In the genomic region with DNA sequence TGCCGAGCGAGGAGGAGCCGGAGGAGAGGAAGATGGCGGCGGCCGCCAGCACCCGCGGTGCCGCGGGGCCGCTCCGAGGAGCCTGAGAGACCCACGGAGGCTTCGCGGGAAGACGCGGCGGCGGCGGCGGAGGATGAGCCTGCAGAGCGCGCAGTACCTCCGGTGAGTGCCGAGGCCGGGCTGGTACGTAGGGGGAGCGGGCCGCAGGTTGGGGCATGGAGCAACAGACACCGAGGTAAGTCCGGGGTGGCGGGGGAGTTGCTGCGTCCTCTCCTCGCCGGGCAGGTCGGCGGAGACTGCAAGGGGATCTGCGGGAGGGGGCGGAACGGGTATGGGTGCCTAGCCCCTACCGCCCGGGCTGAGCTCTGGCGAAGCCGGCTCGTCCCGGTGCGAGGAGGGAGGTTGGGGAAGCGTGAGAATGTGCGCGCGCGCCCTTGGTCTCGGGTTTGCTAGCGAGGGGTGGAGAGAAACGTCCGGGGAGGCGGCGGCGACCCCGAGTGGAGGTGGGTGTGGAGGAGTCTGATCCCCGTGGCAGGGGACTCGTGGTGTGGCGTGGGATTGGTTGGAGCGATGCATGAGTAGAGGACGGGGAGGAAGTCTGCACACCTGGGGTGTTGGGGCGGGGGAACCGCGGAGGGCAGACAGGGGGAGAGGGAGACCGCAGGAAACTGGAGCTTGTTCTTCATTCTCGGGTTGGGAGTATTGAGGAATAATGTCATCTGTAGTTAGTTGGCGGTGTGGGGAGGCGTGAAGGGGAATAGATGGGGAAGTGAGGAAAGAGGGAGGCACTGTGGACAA, we compare ENCODE assay signal across 1 cellular context.
TF ChIP-seq lines count a peak whose summit lies in the region.

A gene with protein sequence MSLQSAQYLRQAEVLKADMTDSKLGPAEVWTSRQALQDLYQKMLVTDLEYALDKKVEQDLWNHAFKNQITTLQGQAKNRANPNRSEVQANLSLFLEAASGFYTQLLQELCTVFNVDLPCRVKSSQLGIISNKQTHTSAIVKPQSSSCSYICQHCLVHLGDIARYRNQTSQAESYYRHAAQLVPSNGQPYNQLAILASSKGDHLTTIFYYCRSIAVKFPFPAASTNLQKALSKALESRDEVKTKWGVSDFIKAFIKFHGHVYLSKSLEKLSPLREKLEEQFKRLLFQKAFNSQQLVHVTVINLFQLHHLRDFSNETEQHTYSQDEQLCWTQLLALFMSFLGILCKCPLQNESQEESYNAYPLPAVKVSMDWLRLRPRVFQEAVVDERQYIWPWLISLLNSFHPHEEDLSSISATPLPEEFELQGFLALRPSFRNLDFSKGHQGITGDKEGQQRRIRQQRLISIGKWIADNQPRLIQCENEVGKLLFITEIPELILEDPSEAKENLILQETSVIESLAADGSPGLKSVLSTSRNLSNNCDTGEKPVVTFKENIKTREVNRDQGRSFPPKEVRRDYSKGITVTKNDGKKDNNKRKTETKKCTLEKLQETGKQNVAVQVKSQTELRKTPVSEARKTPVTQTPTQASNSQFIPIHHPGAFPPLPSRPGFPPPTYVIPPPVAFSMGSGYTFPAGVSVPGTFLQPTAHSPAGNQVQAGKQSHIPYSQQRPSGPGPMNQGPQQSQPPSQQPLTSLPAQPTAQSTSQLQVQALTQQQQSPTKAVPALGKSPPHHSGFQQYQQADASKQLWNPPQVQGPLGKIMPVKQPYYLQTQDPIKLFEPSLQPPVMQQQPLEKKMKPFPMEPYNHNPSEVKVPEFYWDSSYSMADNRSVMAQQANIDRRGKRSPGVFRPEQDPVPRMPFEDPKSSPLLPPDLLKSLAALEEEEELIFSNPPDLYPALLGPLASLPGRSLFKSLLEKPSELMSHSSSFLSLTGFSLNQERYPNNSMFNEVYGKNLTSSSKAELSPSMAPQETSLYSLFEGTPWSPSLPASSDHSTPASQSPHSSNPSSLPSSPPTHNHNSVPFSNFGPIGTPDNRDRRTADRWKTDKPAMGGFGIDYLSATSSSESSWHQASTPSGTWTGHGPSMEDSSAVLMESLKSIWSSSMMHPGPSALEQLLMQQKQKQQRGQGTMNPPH (plus strand): TSS at position 12 of the 798 bp plus-strand sequence. CDS start 122 bp downstream, at position 134.

TF ChIP-seq in HepG2, 621 proteins besides CTCF, POLR2A, EP300 and RAD21 (continued from another document and continues in another):
- TF ChIP-seq, protein P1, sequence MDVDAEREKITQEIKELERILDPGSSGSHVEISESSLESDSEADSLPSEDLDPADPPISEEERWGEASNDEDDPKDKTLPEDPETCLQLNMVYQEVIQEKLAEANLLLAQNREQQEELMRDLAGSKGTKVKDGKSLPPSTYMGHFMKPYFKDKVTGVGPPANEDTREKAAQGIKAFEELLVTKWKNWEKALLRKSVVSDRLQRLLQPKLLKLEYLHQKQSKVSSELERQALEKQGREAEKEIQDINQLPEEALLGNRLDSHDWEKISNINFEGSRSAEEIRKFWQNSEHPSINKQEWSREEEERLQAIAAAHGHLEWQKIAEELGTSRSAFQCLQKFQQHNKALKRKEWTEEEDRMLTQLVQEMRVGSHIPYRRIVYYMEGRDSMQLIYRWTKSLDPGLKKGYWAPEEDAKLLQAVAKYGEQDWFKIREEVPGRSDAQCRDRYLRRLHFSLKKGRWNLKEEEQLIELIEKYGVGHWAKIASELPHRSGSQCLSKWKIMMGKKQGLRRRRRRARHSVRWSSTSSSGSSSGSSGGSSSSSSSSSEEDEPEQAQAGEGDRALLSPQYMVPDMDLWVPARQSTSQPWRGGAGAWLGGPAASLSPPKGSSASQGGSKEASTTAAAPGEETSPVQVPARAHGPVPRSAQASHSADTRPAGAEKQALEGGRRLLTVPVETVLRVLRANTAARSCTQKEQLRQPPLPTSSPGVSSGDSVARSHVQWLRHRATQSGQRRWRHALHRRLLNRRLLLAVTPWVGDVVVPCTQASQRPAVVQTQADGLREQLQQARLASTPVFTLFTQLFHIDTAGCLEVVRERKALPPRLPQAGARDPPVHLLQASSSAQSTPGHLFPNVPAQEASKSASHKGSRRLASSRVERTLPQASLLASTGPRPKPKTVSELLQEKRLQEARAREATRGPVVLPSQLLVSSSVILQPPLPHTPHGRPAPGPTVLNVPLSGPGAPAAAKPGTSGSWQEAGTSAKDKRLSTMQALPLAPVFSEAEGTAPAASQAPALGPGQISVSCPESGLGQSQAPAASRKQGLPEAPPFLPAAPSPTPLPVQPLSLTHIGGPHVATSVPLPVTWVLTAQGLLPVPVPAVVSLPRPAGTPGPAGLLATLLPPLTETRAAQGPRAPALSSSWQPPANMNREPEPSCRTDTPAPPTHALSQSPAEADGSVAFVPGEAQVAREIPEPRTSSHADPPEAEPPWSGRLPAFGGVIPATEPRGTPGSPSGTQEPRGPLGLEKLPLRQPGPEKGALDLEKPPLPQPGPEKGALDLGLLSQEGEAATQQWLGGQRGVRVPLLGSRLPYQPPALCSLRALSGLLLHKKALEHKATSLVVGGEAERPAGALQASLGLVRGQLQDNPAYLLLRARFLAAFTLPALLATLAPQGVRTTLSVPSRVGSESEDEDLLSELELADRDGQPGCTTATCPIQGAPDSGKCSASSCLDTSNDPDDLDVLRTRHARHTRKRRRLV (CRISPR knock-in tag; IDR thresholded peaks at IDR 0.05), result no peak
- TF ChIP-seq SAFB2 (CRISPR knock-in tag; IDR thresholded peaks at IDR 0.05; ENCODE audit: borderline replicate concordance, low read depth) (no peak), ZNF614 (CRISPR knock-in tag; IDR thresholded peaks at IDR 0.05; ENCODE audit: borderline replicate concordance) (no peak), ZNF34 (CRISPR knock-in tag; IDR thresholded peaks at IDR 0.05; ENCODE audit: borderline replicate concordance) (no peak), SPEN (CRISPR knock-in tag; IDR thresholded peaks at IDR 0.05; ENCODE audit: low read depth) (no peak), ZNF224 (CRISPR knock-in tag; IDR thresholded peaks at IDR 0.05) (0 out of 2 replicates have a peak, but pooled peaks have one; percentile 38), ZNF550 (CRISPR knock-in tag; IDR thresholded peaks at IDR 0.05; ENCODE audit: borderline replicate concordance) (no peak), KDM2A (CRISPR knock-in tag; IDR thresholded peaks at IDR 0.05; ENCODE audit: borderline replicate concordance, low read depth) (no peak; the same call in 1 of the 2 replicates), ZNF564 (CRISPR knock-in tag; IDR thresholded peaks at IDR 0.05) (0 out of 2 replicates have a peak, but pooled peaks have one; percentile 24), KAT2B (IDR thresholded peaks at IDR 0.05; ENCODE audit: borderline replicate concordance, low read depth, low read length) (no peak), FOXA3 (CRISPR knock-in tag; IDR thresholded peaks at IDR 0.05) (no peak), GLI4 (CRISPR knock-in tag; IDR thresholded peaks at IDR 0.05; ENCODE audit: borderline replicate concordance) (no peak), ZFP36L2 (CRISPR knock-in tag; IDR thresholded peaks at IDR 0.05) (no peak), ZNF761 (CRISPR knock-in tag; conservative IDR thresholded peaks at IDR 0.05) (0 out of 2 replicates have a peak, but pooled peaks have one; percentile 16), ZNF329 (CRISPR knock-in tag; IDR thresholded peaks at IDR 0.05; ENCODE audit: low read depth) (0 out of 2 replicates have a peak, but pooled peaks have one; percentile 25), POLR2G (IDR thresholded peaks at IDR 0.05; ENCODE audit: low read depth, low read length) (peak; percentile 65), TEAD2 (CRISPR knock-in tag; IDR thresholded peaks at IDR 0.05) (no peak), NAIF1 (CRISPR knock-in tag; IDR thresholded peaks at IDR 0.05; ENCODE audit: borderline replicate concordance) (0 out of 2 replicates have a peak, but pooled peaks have one; percentile 18)
- TF ChIP-seq, protein P2, sequence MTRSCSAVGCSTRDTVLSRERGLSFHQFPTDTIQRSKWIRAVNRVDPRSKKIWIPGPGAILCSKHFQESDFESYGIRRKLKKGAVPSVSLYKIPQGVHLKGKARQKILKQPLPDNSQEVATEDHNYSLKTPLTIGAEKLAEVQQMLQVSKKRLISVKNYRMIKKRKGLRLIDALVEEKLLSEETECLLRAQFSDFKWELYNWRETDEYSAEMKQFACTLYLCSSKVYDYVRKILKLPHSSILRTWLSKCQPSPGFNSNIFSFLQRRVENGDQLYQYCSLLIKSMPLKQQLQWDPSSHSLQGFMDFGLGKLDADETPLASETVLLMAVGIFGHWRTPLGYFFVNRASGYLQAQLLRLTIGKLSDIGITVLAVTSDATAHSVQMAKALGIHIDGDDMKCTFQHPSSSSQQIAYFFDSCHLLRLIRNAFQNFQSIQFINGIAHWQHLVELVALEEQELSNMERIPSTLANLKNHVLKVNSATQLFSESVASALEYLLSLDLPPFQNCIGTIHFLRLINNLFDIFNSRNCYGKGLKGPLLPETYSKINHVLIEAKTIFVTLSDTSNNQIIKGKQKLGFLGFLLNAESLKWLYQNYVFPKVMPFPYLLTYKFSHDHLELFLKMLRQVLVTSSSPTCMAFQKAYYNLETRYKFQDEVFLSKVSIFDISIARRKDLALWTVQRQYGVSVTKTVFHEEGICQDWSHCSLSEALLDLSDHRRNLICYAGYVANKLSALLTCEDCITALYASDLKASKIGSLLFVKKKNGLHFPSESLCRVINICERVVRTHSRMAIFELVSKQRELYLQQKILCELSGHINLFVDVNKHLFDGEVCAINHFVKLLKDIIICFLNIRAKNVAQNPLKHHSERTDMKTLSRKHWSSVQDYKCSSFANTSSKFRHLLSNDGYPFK (CRISPR knock-in tag; IDR thresholded peaks at IDR 0.05; ENCODE audit: borderline replicate concordance), result no peak
- TF ChIP-seq, protein P3, sequence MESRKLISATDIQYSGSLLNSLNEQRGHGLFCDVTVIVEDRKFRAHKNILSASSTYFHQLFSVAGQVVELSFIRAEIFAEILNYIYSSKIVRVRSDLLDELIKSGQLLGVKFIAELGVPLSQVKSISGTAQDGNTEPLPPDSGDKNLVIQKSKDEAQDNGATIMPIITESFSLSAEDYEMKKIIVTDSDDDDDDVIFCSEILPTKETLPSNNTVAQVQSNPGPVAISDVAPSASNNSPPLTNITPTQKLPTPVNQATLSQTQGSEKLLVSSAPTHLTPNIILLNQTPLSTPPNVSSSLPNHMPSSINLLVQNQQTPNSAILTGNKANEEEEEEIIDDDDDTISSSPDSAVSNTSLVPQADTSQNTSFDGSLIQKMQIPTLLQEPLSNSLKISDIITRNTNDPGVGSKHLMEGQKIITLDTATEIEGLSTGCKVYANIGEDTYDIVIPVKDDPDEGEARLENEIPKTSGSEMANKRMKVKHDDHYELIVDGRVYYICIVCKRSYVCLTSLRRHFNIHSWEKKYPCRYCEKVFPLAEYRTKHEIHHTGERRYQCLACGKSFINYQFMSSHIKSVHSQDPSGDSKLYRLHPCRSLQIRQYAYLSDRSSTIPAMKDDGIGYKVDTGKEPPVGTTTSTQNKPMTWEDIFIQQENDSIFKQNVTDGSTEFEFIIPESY (CRISPR knock-in tag; IDR thresholded peaks at IDR 0.05), result no peak
- TF ChIP-seq, protein P4, sequence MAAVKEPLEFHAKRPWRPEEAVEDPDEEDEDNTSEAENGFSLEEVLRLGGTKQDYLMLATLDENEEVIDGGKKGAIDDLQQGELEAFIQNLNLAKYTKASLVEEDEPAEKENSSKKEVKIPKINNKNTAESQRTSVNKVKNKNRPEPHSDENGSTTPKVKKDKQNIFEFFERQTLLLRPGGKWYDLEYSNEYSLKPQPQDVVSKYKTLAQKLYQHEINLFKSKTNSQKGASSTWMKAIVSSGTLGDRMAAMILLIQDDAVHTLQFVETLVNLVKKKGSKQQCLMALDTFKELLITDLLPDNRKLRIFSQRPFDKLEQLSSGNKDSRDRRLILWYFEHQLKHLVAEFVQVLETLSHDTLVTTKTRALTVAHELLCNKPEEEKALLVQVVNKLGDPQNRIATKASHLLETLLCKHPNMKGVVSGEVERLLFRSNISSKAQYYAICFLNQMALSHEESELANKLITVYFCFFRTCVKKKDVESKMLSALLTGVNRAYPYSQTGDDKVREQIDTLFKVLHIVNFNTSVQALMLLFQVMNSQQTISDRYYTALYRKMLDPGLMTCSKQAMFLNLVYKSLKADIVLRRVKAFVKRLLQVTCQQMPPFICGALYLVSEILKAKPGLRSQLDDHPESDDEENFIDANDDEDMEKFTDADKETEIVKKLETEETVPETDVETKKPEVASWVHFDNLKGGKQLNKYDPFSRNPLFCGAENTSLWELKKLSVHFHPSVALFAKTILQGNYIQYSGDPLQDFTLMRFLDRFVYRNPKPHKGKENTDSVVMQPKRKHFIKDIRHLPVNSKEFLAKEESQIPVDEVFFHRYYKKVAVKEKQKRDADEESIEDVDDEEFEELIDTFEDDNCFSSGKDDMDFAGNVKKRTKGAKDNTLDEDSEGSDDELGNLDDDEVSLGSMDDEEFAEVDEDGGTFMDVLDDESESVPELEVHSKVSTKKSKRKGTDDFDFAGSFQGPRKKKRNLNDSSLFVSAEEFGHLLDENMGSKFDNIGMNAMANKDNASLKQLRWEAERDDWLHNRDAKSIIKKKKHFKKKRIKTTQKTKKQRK (IDR thresholded peaks at IDR 0.05; ENCODE audit: low read length), result no peak
- TF ChIP-seq, protein P5, sequence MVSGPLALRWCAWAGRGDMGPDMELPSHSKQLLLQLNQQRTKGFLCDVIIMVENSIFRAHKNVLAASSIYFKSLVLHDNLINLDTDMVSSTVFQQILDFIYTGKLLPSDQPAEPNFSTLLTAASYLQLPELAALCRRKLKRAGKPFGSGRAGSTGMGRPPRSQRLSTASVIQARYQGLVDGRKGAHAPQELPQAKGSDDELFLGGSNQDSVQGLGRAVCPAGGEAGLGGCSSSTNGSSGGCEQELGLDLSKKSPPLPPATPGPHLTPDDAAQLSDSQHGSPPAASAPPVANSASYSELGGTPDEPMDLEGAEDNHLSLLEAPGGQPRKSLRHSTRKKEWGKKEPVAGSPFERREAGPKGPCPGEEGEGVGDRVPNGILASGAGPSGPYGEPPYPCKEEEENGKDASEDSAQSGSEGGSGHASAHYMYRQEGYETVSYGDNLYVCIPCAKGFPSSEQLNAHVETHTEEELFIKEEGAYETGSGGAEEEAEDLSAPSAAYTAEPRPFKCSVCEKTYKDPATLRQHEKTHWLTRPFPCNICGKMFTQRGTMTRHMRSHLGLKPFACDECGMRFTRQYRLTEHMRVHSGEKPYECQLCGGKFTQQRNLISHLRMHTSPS (CRISPR knock-in tag; IDR thresholded peaks at IDR 0.05; ENCODE audit: low read depth), result no peak
- TF ChIP-seq, protein P6, sequence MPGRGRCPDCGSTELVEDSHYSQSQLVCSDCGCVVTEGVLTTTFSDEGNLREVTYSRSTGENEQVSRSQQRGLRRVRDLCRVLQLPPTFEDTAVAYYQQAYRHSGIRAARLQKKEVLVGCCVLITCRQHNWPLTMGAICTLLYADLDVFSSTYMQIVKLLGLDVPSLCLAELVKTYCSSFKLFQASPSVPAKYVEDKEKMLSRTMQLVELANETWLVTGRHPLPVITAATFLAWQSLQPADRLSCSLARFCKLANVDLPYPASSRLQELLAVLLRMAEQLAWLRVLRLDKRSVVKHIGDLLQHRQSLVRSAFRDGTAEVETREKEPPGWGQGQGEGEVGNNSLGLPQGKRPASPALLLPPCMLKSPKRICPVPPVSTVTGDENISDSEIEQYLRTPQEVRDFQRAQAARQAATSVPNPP (CRISPR knock-in tag; IDR thresholded peaks at IDR 0.05), result no peak
